1 cellular context compared by ENCODE assay signal in the genomic region with DNA sequence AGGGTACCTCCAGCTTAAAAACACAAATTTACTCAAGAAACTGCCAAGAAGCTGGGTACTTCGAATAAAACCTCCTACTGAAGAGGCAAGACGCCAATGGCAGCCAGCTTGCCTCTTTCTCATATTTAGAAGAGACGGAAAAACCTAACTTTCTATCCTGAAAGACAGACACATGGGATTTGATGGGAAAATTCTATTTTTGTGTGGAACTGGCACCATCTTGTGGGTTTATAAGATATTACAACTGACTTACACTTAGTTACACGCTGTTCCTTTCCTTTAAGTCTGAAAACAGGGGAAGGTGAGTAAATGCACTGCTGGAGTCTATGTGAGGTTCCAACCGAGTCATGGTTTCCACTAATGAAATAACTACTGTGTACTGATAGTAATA.
TF ChIP-seq lines count a peak whose summit lies in the region.

No MANE protein-coding gene starts in this region.

TF ChIP-seq in HepG2, 621 proteins besides CTCF, POLR2A, EP300 and RAD21 (continued from another document):
- TF ChIP-seq, protein P1, sequence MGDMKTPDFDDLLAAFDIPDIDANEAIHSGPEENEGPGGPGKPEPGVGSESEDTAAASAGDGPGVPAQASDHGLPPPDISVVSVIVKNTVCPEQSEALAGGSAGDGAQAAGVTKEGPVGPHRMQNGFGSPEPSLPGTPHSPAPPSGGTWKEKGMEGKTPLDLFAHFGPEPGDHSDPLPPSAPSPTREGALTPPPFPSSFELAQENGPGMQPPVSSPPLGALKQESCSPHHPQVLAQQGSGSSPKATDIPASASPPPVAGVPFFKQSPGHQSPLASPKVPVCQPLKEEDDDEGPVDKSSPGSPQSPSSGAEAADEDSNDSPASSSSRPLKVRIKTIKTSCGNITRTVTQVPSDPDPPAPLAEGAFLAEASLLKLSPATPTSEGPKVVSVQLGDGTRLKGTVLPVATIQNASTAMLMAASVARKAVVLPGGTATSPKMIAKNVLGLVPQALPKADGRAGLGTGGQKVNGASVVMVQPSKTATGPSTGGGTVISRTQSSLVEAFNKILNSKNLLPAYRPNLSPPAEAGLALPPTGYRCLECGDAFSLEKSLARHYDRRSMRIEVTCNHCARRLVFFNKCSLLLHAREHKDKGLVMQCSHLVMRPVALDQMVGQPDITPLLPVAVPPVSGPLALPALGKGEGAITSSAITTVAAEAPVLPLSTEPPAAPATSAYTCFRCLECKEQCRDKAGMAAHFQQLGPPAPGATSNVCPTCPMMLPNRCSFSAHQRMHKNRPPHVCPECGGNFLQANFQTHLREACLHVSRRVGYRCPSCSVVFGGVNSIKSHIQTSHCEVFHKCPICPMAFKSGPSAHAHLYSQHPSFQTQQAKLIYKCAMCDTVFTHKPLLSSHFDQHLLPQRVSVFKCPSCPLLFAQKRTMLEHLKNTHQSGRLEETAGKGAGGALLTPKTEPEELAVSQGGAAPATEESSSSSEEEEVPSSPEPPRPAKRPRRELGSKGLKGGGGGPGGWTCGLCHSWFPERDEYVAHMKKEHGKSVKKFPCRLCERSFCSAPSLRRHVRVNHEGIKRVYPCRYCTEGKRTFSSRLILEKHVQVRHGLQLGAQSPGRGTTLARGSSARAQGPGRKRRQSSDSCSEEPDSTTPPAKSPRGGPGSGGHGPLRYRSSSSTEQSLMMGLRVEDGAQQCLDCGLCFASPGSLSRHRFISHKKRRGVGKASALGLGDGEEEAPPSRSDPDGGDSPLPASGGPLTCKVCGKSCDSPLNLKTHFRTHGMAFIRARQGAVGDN (CRISPR knock-in tag; IDR thresholded peaks at IDR 0.05), result no peak
- TF ChIP-seq STAG1 (CRISPR knock-in tag; IDR thresholded peaks at IDR 0.05) (peak; percentile 69), TOPORS (CRISPR knock-in tag; IDR thresholded peaks at IDR 0.05) (no peak)
